ENCODE assay signal across 14 cellular contexts in genomic region chr10:87842220-87842641, GRCh38. TPM values are rescaled to one million over a fixed set of nuclear protein-coding genes. Genes with fewer than 3 reads are reported as not detected.
A peak's percentile ranks its signal among the peaks of the same experiment; 100 is the strongest.
DNase-seq lines count a peak whose midpoint lies in the region; ATAC-seq and TF ChIP-seq lines count a peak whose summit lies in the region.
"Had no signal": no experiment of that assay in that cellular context is flagged by ENCODE, and none has a peak within 500 bp of the region (broad histone marks: within the 10 kb centered on the region; RNA-seq: fewer than 3 reads in every experiment).

No MANE protein-coding gene starts in this region.

- H3K4me1 ChIP-seq in BLaER1 treated with 17β-estradiol and CSF1 and Interleukin-3, amounts not matched to agents 10 nM and 100 nM = peaks cover 0 to 43% (median 5%) of the 10 kb centered on the region in 10 experiments; a peak in 8 of 20 replicates
- peaks cover 37 to 59% of the 10 kb centered on the region in 2 experiments for H3K4me1 ChIP-seq in HCT116 (ENCODE audit: control insufficient read depth in 1 of 2, insufficient read depth in 2 of 2, low read length in 2 of 2)
- peaks cover 5% of the 10 kb centered on the region for H3K4me1 ChIP-seq in body of pancreas
- peaks cover 0 to 1% of the 10 kb centered on the region in 2 donors for H3K4me1 ChIP-seq in lung (ENCODE audit: control insufficient read depth in 2 of 2, insufficient read depth in 2 of 2, low read length in 2 of 2)
- H3K4me1 ChIP-seq in GM23338 (ENCODE audit: insufficient read depth) = no peaks in the 10 kb centered on the region
- H3K4me1 ChIP-seq: ascending aorta had no signal

- POLR2A ChIA-PET in HCT116 (lab: Charles Lee) = interaction anchor here (1.1 kb wide), 1 partner anchor 20 kb away, joined by 4 read pairs; no protein-coding TSS in a partner anchor

- 50 to 71% methylated on average over 1 of the region's 1 CpG for WGBS in body of pancreas, 2 donors
- 78 to 88% methylated on average over 1 of the region's 1 CpG for WGBS in lung, 2 donors

- no peaks in the 10 kb centered on the region for H3K27me3 Mint-ChIP-seq in GM23338 (ENCODE audit: insufficient read depth, low read depth, poor library complexity)

- H3K27me3 ChIP-seq in BLaER1 treated with 17β-estradiol and CSF1 and Interleukin-3, amounts not matched to agents 10 nM and 100 nM = no peaks in the 10 kb centered on the region
- H3K27me3 ChIP-seq in HCT116 (ENCODE audit: insufficient read depth, low read length) (no peaks in the 10 kb centered on the region), body of pancreas (no peaks in the 10 kb centered on the region), lung (ENCODE audit: control insufficient read depth, insufficient read depth) (no peaks in the 10 kb centered on the region), GM23338 (ENCODE audit: insufficient read depth) (no peaks in the 10 kb centered on the region)
- H3K27me3 ChIP-seq: ascending aorta had no signal

- no peaks in the 10 kb centered on the region; a peak in 1 of 22 replicates for H4K20me1 ChIP-seq in BLaER1 treated with 17β-estradiol and CSF1 and Interleukin-3, amounts not matched to agents 10 nM and 100 nM
- H4K20me1 ChIP-seq in HCT116 (ENCODE audit: insufficient read depth) = no peaks in the 10 kb centered on the region
- H4K20me1 ChIP-seq in GM23338 (replicated peaks; ENCODE audit: insufficient read depth) = no peaks in the 10 kb centered on the region

- no peaks in the 10 kb centered on the region for H3K9me2 ChIP-seq in HCT116 (ENCODE audit: insufficient read depth)
- H3K9me2 ChIP-seq in GM23338 (ENCODE audit: insufficient read depth) = no peaks in the 10 kb centered on the region

- no TSS peak for BruUV-seq in HCT116 (replicated peaks; lab: Mats Ljungman, UMichigan)

- H3K27ac ChIP-seq in BLaER1 treated with 17β-estradiol and CSF1 and Interleukin-3, amounts not matched to agents 10 nM and 100 nM = peak overlapping the region in 6 of 11 experiments; percentile 7 to 54 (median 42); a peak in 6 of 22 replicates
- H3K27ac ChIP-seq in HCT116 (ENCODE audit: low read depth, low read length) = peak overlapping the region; percentile 70
- H3K27ac ChIP-seq in body of pancreas = no peak overlapping the region
- H3K27ac ChIP-seq in lung (ENCODE audit: low read depth in 1 of 2, low read length in 1 of 2) = no peak overlapping the region
- no peak overlapping the region for H3K27ac ChIP-seq in GM23338 (ENCODE audit: low read depth)
- H3K27ac ChIP-seq: ascending aorta had no signal

- no peaks in the 10 kb centered on the region for H3K36me3 Mint-ChIP-seq in GM23338 (ENCODE audit: low read depth)
- H3K36me3 Mint-ChIP-seq: CD8-positive, alpha-beta T cell had no signal

- CTCF ChIA-PET in HCT116 (lab: Charles Lee) = no interaction called here

- peak overlapping the region in 2 of 11 experiments; percentile 53 to 58; a peak in 1 of 22 replicates for H3K4me2 ChIP-seq in BLaER1 treated with 17β-estradiol and CSF1 and Interleukin-3, amounts not matched to agents 10 nM and 100 nM
- H3K4me2 ChIP-seq in HCT116 (ENCODE audit: low read length) = peak overlapping the region; percentile 75
- H3K4me2 ChIP-seq in GM23338 = no peak overlapping the region

- TF ChIP-seq CTCF in HCT116 (IDR thresholded peaks at IDR 0.05 in 2 of 3, conservative IDR thresholded peaks at IDR 0.05 in 1 of 3; ENCODE audit: borderline replicate concordance in 1 of 3, insufficient read depth in 1 of 3, low read depth in 2 of 3, low read length in 2 of 3) (no peak), body of pancreas (IDR thresholded peaks at IDR 0.05) (no peak), lung (IDR thresholded peaks at IDR 0.05; ENCODE audit: control extremely low read depth, extremely low read depth) (no peak), GM23338 (conservative IDR thresholded peaks at IDR 0.05; ENCODE audit: low read depth in 2 of 2) (no peak)

- TF ChIP-seq POLR2A in HCT116 (IDR thresholded peaks at IDR 0.05; ENCODE audit: borderline replicate concordance, extremely low read depth, insufficient read depth, insufficient read length) = no peak
- no peak for TF ChIP-seq POLR2A in body of pancreas (IDR thresholded peaks at IDR 0.05)

- no peaks in the 10 kb centered on the region for H3K9me3 Mint-ChIP-seq in GM23338
- H3K9me3 Mint-ChIP-seq: CD8-positive, alpha-beta T cell had no signal

- H3K9ac ChIP-seq in BLaER1 treated with 17β-estradiol and CSF1 and Interleukin-3, amounts not matched to agents 10 nM and 100 nM = no peak overlapping the region
- peak overlapping the region; percentile 54 for H3K9ac ChIP-seq in HCT116 (ENCODE audit: low read length)

- H3K36me3 ChIP-seq in BLaER1 treated with 17β-estradiol and CSF1 and Interleukin-3, amounts not matched to agents 10 nM and 100 nM = no peaks in the 10 kb centered on the region
- H3K36me3 ChIP-seq in HCT116 (ENCODE audit: control insufficient read depth in 1 of 2, insufficient read depth in 2 of 2, low read length in 2 of 2) (no peaks in the 10 kb centered on the region), body of pancreas (replicated peaks in 1 of 2; ENCODE audit: insufficient read depth in 1 of 2, low read depth in 2 of 2) (no peaks in the 10 kb centered on the region), lung (ENCODE audit: control insufficient read depth in 2 of 2, insufficient read depth in 2 of 2, low read length in 2 of 2) (no peaks in the 10 kb centered on the region), GM23338 (ENCODE audit: insufficient read depth) (no peaks in the 10 kb centered on the region)
- H3K36me3 ChIP-seq: ascending aorta had no signal

- H3F3A ChIP-seq in GM23338 (replicated peaks; ENCODE audit: low read depth) = no peaks in the 10 kb centered on the region

- peak; percentile 82 for ATAC-seq in HCT116
- ATAC-seq in body of pancreas = peak; percentile 86
- ATAC-seq in lung (ENCODE audit: insufficient read depth, low FRiP score) = peak; percentile 78
- no peak for ATAC-seq in GM23338
- no peak for ATAC-seq in HG03460 (IDR thresholded peaks at IDR 0.05; ENCODE audit: unreplicated experiment)
- ATAC-seq in GM21786 (IDR thresholded peaks at IDR 0.05; ENCODE audit: unreplicated experiment) = no peak
- ATAC-seq: CD8-positive, alpha-beta T cell had no signal

- no peak overlapping the region for H3K4me3 ChIP-seq in BLaER1 treated with 17β-estradiol and CSF1 and Interleukin-3, amounts not matched to agents 10 nM and 100 nM
- H3K4me3 ChIP-seq in HCT116 (replicated peaks in 1 of 2; ENCODE audit: low read depth in 1 of 2, low read length in 2 of 2) (peak overlapping the region in 1 of 2 experiments; percentile 35; a peak in 2 of 4 replicates), body of pancreas (no peak overlapping the region), lung (no peak overlapping the region), GM23338 (no peak overlapping the region)
- H3K4me3 ChIP-seq: ascending aorta had no signal

- DNase-seq in HCT116 (ENCODE audit: low read depth, low spot score) (peak; percentile 81), body of pancreas (peak in 1 of 4 donors; percentile 43), lung (ENCODE audit: low spot score) (peak; percentile 31), GM23338 (ENCODE audit: low spot score) (no peak)
- no peak for DNase-seq in effector CD4-positive, alpha-beta T cell
- DNase-seq: CD8-positive, alpha-beta T cell; midbrain; NCI-H2081; retina; stimulated activated CD4-positive, alpha-beta T cell treated with anti-CD3 and anti-CD28 coated beads, Interleukin-4, amount 100 ng/mL, for 4 hours had no signal

- H3K4me1 Mint-ChIP-seq in GM23338 = no peaks in the 10 kb centered on the region

- H3K79me2 ChIP-seq in HCT116 (ENCODE audit: insufficient read depth, low read length) (no peaks in the 10 kb centered on the region), GM23338 (replicated peaks; ENCODE audit: insufficient read depth) (no peaks in the 10 kb centered on the region)

- H3K9me3 ChIP-seq in BLaER1 treated with 17β-estradiol and CSF1 and Interleukin-3, amounts not matched to agents 10 nM and 100 nM (replicated peaks in 1 of 11) = no peaks in the 10 kb centered on the region
- H3K9me3 ChIP-seq in HCT116 (ENCODE audit: control insufficient read depth in 1 of 2, insufficient read depth in 1 of 2, low read depth in 1 of 2, low read length in 2 of 2) (no peaks in the 10 kb centered on the region), body of pancreas (no peaks in the 10 kb centered on the region), lung (ENCODE audit: control insufficient read depth in 2 of 2, insufficient read depth in 1 of 2, low read length in 1 of 2) (no peaks in the 10 kb centered on the region)
- H3K9me3 ChIP-seq: ascending aorta had no signal

- RAD21 ChIA-PET in HCT116 (lab: Charles Lee; ENCODE audit: low non-redundant PET in 1 of 2, low total read pairs in 2 of 2, uncharacterized antibody in 2 of 2, unreplicated experiment in 2 of 2) = interaction anchor here in 1 of 2 experiments (0.7 kb wide), 1 partner anchor 1137 kb away, joined by 3 read pairs; no protein-coding TSS in a partner anchor

- intact Hi-C loops in HCT116 (cut with micrococcal nuclease) (no loop called here), body of pancreas (cut with DNase I) (no loop called here)

- H2AFZ ChIP-seq in HCT116 (ENCODE audit: low read depth, low read length, poor library complexity, severe bottlenecking) (peak overlapping the region; percentile 55), GM23338 (no peak overlapping the region)

- no peak overlapping the region; the same call in 1 of the 2 replicates for H3K27ac Mint-ChIP-seq in GM23338
- H3K27ac Mint-ChIP-seq: CD8-positive, alpha-beta T cell had no signal

- TF ChIP-seq RAD21 in HCT116 (IDR thresholded peaks at IDR 0.05; ENCODE audit: low read depth) = no peak

- no peak overlapping the region for H3K4me3 Mint-ChIP-seq in GM23338
- H3K4me3 Mint-ChIP-seq: CD8-positive, alpha-beta T cell had no signal

TF ChIP-seq in GM23338, 12 proteins besides CTCF, POLR2A, EP300 and RAD21 (continues in another document):
- no peak for TF ChIP-seq EZH2phosphoT487 (IDR thresholded peaks at IDR 0.05; ENCODE audit: unreplicated experiment)

RNA-seq across cellular contexts. Expression of gene KLLN, which starts 21.1 kb away (rescaled TPM):
- total RNA-seq in HCT116 (2021; ENCODE audit: unreplicated experiment) (1.4 TPM), body of pancreas (under 1 TPM; 0.78 to 0.99 TPM), lung (1 to 10 TPM; 1.1 to 1.5 TPM)
- 0.37 and 0.51 TPM in 2 replicates for polyA plus RNA-seq in HCT116 (2012)
- polyA plus RNA-seq in lung (under 1 TPM; 0.14 to 0.66 TPM), GM23338 (2016; fragmentation: Nextera tagmentation; extraction: Ambion mirVana) (0.29 and 0.35 TPM in 2 replicates)
- total RNA-seq in GM23338 (2014; rRNA removed; shearing (Covaris generic)) = 0.24 and 0.62 TPM in 2 replicates
- total RNA-seq: ascending aorta had no signal

RNA-seq across cellular contexts. Expression of gene PTEN, which starts 21.2 kb away (rescaled TPM):
- total RNA-seq in HCT116 (2021; ENCODE audit: unreplicated experiment) (58.7 TPM), body of pancreas (100 to 1,000 TPM; 105 to 227 TPM), lung (100 to 1,000 TPM in 1 of 2 donors, 10 to 100 TPM in 1; 91.9 to 334 TPM)
- 25.2 and 30.5 TPM in 2 replicates for polyA plus RNA-seq in HCT116 (2012)
- polyA plus RNA-seq in lung (10 to 100 TPM; 29.4 to 36.3 TPM), GM23338 (2016; fragmentation: Nextera tagmentation; extraction: Ambion mirVana) (20.8 and 23.4 TPM in 2 replicates)
- total RNA-seq in GM23338 (2014; rRNA removed; shearing (Covaris generic)) = 50.0 and 64.0 TPM in 2 replicates

RNA-seq across cellular contexts. Expression of gene ATAD1, which starts 24.2 kb away (rescaled TPM):
- total RNA-seq in HCT116 (2021; ENCODE audit: unreplicated experiment) = 66.4 TPM
- 17.5 and 22.0 TPM in 2 replicates for polyA plus RNA-seq in HCT116 (2012)
- total RNA-seq in body of pancreas = 10 to 100 TPM in 1 of 2 donors, 1 to 10 TPM in 1; 9.6 to 16.9 TPM
- total RNA-seq in lung = 10 to 100 TPM; 37.6 to 50.2 TPM
- 10 to 100 TPM; 11.6 to 19.8 TPM for polyA plus RNA-seq in lung
- total RNA-seq in GM23338 (2014; rRNA removed; shearing (Covaris generic)) = 43.3 and 49.6 TPM in 2 replicates
- 26.3 and 30.3 TPM in 2 replicates for polyA plus RNA-seq in GM23338 (2016; fragmentation: Nextera tagmentation; extraction: Ambion mirVana)

Comparison
In these comparisons a context has a peak if more than half of its experiments do, and no peak if none do; other contexts are left out.
1. H3K27ac ChIP-seq: peak in BLaER1 treated with 17β-estradiol and CSF1 and Interleukin-3, amounts not matched to agents 10 nM and 100 nM (6 of 11) and HCT116 (single experiment); none in body of pancreas (0 of 4), lung (0 of 2) and GM23338 (single experiment).
2. ATAC-seq: peak in HCT116 (single experiment), body of pancreas (single experiment) and lung (single experiment); none in GM23338 (single experiment), HG03460 (single experiment) and GM21786 (single experiment).
3. DNase-seq: peak in HCT116 (single experiment) and lung (single experiment); none in GM23338 (single experiment) and effector CD4-positive, alpha-beta T cell (single experiment).